ENCODE assay signal across 20 cellular contexts in genomic region chr10:128744092-128744491, GRCh38.
"Had no signal": no experiment of that assay in that cellular context is flagged by ENCODE, and none has a peak within 500 bp of the region (broad histone marks: within the 10 kb centered on the region; RNA-seq: fewer than 3 reads in every experiment).

No MANE protein-coding gene starts in this region.

- ATAC-seq: activated CD4-positive, alpha-beta T cell treated with anti-CD3 and anti-CD28 coated beads for 36 hours; activated CD8-positive, alpha-beta T cell treated with anti-CD3 and anti-CD28 coated beads for 36 hours; body of pancreas; T-cell had no signal

- H3K27ac ChIP-seq: ascending aorta, body of pancreas, PC-9, VCaP had no signal

- H3K27me3 ChIP-seq: ascending aorta, body of pancreas had no signal

- H3K27ac Mint-ChIP-seq: activated CD4-positive, alpha-beta T cell treated with anti-CD3 and anti-CD28 coated beads for 36 hours; activated CD8-positive, alpha-beta T cell treated with anti-CD3 and anti-CD28 coated beads for 36 hours; activated naive CD4-positive, alpha-beta T cell treated with anti-CD3 and anti-CD28 coated beads, Interleukin-2, amount 50 U/mL, for 24 hours; T-cell had no signal

- H3K9me3 Mint-ChIP-seq: activated CD8-positive, alpha-beta T cell treated with anti-CD3 and anti-CD28 coated beads for 36 hours; activated naive CD4-positive, alpha-beta T cell treated with anti-CD3 and anti-CD28 coated beads, Interleukin-2, amount 50 U/mL, for 24 hours; central memory CD8-positive, alpha-beta T cell; T-cell had no signal

- H3K36me3 Mint-ChIP-seq: activated naive CD4-positive, alpha-beta T cell treated with anti-CD3 and anti-CD28 coated beads, Interleukin-2, amount 50 U/mL, for 24 hours; T-cell had no signal

- H3K4me1 ChIP-seq: ascending aorta, body of pancreas had no signal

- H2AFZ ChIP-seq: PC-9 had no signal

- H3K4me3 ChIP-seq: ascending aorta, body of pancreas, PC-9 had no signal

- H3K9me3 ChIP-seq: ascending aorta, body of pancreas had no signal

- H3K4me1 Mint-ChIP-seq: activated CD4-positive, alpha-beta T cell treated with anti-CD3 and anti-CD28 coated beads for 36 hours; activated naive CD4-positive, alpha-beta T cell treated with anti-CD3 and anti-CD28 coated beads, Interleukin-2, amount 50 U/mL, for 24 hours; central memory CD8-positive, alpha-beta T cell; T-cell had no signal

- H3K36me3 ChIP-seq: ascending aorta had no signal

- H3K4me2 ChIP-seq: PC-9 had no signal

- DNase-seq: activated CD4-positive, alpha-beta T cell treated with anti-CD3 and anti-CD28 coated beads for 36 hours; activated CD8-positive, alpha-beta memory T cell treated with anti-CD3 and anti-CD28 coated beads, Interleukin-2, amount 50 U/mL, for 48 hours; activated CD8-positive, alpha-beta T cell treated with anti-CD3 and anti-CD28 coated beads for 36 hours; activated T-cell treated with anti-CD3 and anti-CD28 coated beads, Interleukin-2, amount 50 U/mL, for 1 hour; amniotic stem cell; body of pancreas; NCI-H1105 treated with DMSO at 0.1 percent for 48 hours; NCI-H1436 treated with DMSO at 0.1 percent for 48 hours; NCI-H187; NCI-H2081; PC-9; SIG-M5; T-cell; T-helper 2 cell; T1000 had no signal

- FAIRE-seq: TTC549 had no signal

- H3K4me3 Mint-ChIP-seq: activated CD4-positive, alpha-beta T cell treated with anti-CD3 and anti-CD28 coated beads for 36 hours; activated CD8-positive, alpha-beta T cell treated with anti-CD3 and anti-CD28 coated beads for 36 hours; activated naive CD4-positive, alpha-beta T cell treated with anti-CD3 and anti-CD28 coated beads, Interleukin-2, amount 50 U/mL, for 24 hours; central memory CD8-positive, alpha-beta T cell; T-cell had no signal
